16 cellular contexts compared by ENCODE assay signal in the genomic region with DNA sequence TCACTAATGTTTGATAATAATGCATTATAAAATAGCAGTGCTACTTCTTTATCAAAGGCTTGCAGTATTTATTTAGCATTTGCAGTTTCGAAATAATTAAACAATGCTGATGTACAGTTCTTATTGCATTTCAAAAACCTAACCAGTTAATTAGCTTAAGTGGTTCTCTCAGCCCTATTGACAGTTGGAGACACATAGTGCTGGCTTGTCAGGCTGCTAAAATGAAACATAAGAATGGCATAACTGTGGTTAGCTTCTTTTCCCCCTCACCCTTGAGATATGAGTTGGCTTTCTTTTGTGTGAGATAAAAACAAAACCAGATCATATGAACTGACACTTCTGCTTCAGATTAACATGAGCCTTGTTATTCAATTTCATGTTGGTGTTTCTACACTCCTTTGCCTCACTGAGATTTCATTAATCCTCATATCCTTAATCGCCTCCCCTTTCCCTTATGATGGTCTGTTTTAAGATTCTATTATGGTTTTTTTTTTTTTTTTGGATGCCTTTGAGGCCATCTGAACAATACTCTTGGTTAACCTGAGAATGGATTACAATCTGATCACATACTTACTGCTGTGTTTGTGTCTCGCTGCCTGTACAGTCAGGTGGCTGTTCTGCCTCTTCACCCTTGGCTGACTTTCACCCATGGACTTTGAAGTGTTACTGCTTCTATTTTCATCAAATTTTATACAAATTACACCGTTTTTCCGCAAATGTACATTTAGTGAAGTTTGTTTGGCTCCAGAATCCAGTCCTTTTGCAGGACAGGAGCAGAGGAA.
DNase-seq lines count a peak whose midpoint lies in the region; FAIRE-seq and TF ChIP-seq lines count a peak whose summit lies in the region.
"Had no signal": no experiment of that assay in that cellular context is flagged by ENCODE, and none has a peak within 500 bp of the region (broad histone marks: within the 10 kb centered on the region; RNA-seq: fewer than 3 reads in every experiment).

No MANE protein-coding gene starts in this region.

- H3K9me2 ChIP-seq in OCI-LY7 (ENCODE audit: insufficient read depth, low read length) = no peaks in the 10 kb centered on the region
- H3K9me2 ChIP-seq in PC-9 (ENCODE audit: insufficient read depth) = no peaks in the 10 kb centered on the region

- peak overlapping the region; percentile 35; the same call in 1 of the 2 replicates for H3K4me2 ChIP-seq in OCI-LY7 (ENCODE audit: low read length)
- no peak overlapping the region for H3K4me2 ChIP-seq in mesenchymal stem cell (ENCODE audit: low read length, poor library complexity, severe bottlenecking)
- H3K4me2 ChIP-seq in PC-9 = no peak overlapping the region
- H3K4me2 ChIP-seq: GM23338 had no signal

- H3K4ac ChIP-seq in mesenchymal stem cell (ENCODE audit: low read depth in 1 of 2, low read length in 2 of 2) = no peak overlapping the region

- H2BK15ac ChIP-seq in mesenchymal stem cell (ENCODE audit: low read depth, poor library complexity, severe bottlenecking) = no peak overlapping the region

- TF ChIP-seq CTCF in OCI-LY7 (conservative IDR thresholded peaks at IDR 0.05; ENCODE audit: low read length) = no peak
- TF ChIP-seq CTCF in PC-9 (conservative IDR thresholded peaks at IDR 0.05) = no peak

- H3K9ac ChIP-seq in mesenchymal stem cell (ENCODE audit: low read length) = no peak overlapping the region

- peaks cover 8% of the 10 kb centered on the region; the same call in 1 of the 2 replicates for H3F3A ChIP-seq in PC-9 (ENCODE audit: insufficient read depth, low read depth)

- BruUV-seq in OCI-LY7 (replicated peaks; lab: Mats Ljungman, UMichigan) (no TSS peak), PC-9 (replicated peaks; lab: Mats Ljungman, UMichigan) (no TSS peak)

- peaks cover 5% of the 10 kb centered on the region for H3K79me1 ChIP-seq in mesenchymal stem cell (replicated peaks; ENCODE audit: low read length, poor library complexity, severe bottlenecking)

- no peak overlapping the region for H3K14ac ChIP-seq in mesenchymal stem cell (ENCODE audit: low read length in 2 of 2)

- 94% methylated on average over 3 of the region's 5 CpGs for WGBS in mesenchymal stem cell

- H2AFZ ChIP-seq in OCI-LY7 (ENCODE audit: low read length) = no peak overlapping the region
- H2AFZ ChIP-seq in mesenchymal stem cell (ENCODE audit: low read depth, low read length) = no peak overlapping the region
- no peak overlapping the region for H2AFZ ChIP-seq in PC-9
- H2AFZ ChIP-seq: GM23338 had no signal

- H3K36me3 ChIP-seq in OCI-LY7 (ENCODE audit: insufficient read depth, low read length) (no peaks in the 10 kb centered on the region), mesenchymal stem cell (ENCODE audit: control insufficient read depth in 1 of 2, insufficient read depth in 2 of 2, low read depth in 1 of 2, low read length in 2 of 2) (no peaks in the 10 kb centered on the region), PC-9 (ENCODE audit: low read depth) (no peaks in the 10 kb centered on the region)
- H3K36me3 ChIP-seq: heart left ventricle, left ventricle myocardium inferior had no signal

- H4K8ac ChIP-seq in mesenchymal stem cell (ENCODE audit: low read length) = peak overlapping the region; percentile 13

- CTCF ChIA-PET in OCI-LY7 (lab: Charles Lee; ENCODE audit: unreplicated experiment) = no interaction called here
- CTCF ChIA-PET in PC-9 (lab: Charles Lee) = no interaction called here

- H2BK120ac ChIP-seq in mesenchymal stem cell (ENCODE audit: low read depth, low read length) = no peak overlapping the region

- H4K91ac ChIP-seq in mesenchymal stem cell (ENCODE audit: low read length) = no peak overlapping the region

- H3K79me2 ChIP-seq in OCI-LY7 (ENCODE audit: insufficient read depth, low read depth, low read length) = no peaks in the 10 kb centered on the region
- H3K79me2 ChIP-seq in PC-9 (ENCODE audit: low read depth) = no peaks in the 10 kb centered on the region

- H2BK5ac ChIP-seq in mesenchymal stem cell (ENCODE audit: low read depth, low read length, poor library complexity, severe bottlenecking) = no peak overlapping the region

- peak overlapping the region in 1 of 2 experiments; percentile 29 for H3K18ac ChIP-seq in mesenchymal stem cell (ENCODE audit: low read depth in 1 of 2, low read length in 2 of 2)

- H2BK12ac ChIP-seq in mesenchymal stem cell (ENCODE audit: low read length in 2 of 2) = peak overlapping the region; percentile 59 to 82

- no peak overlapping the region for H3K27ac ChIP-seq in OCI-LY7 (ENCODE audit: low read depth, low read length, poor library complexity, severe bottlenecking)
- H3K27ac ChIP-seq in mesenchymal stem cell (ENCODE audit: low read length, poor library complexity, severe bottlenecking) = no peak overlapping the region
- H3K27ac ChIP-seq in PC-9 = no peak overlapping the region
- H3K27ac ChIP-seq: 22Rv1, heart left ventricle, left ventricle myocardium inferior had no signal

- H3K27me3 ChIP-seq in mesenchymal stem cell (ENCODE audit: control insufficient read depth in 1 of 2, insufficient read depth in 1 of 2, low read length in 2 of 2) (no peaks in the 10 kb centered on the region), PC-9 (ENCODE audit: insufficient read depth, low read depth) (peaks cover 57% of the 10 kb centered on the region)

- H4K20me1 ChIP-seq in OCI-LY7 (ENCODE audit: insufficient read depth, low read length) (no peaks in the 10 kb centered on the region), PC-9 (ENCODE audit: insufficient read depth) (no peaks in the 10 kb centered on the region)

- H2AK5ac ChIP-seq in mesenchymal stem cell (ENCODE audit: low read length, severe bottlenecking) = no peak overlapping the region

- H3K9me3 ChIP-seq in OCI-LY7 (ENCODE audit: low read length) (no peaks in the 10 kb centered on the region), mesenchymal stem cell (ENCODE audit: control insufficient read depth, low read length) (no peaks in the 10 kb centered on the region), PC-9 (ENCODE audit: insufficient read depth, low read depth) (no peaks in the 10 kb centered on the region)
- H3K9me3 ChIP-seq: Caco-2, heart left ventricle, left ventricle myocardium inferior had no signal

- no peak overlapping the region for H3K4me3 ChIP-seq in OCI-LY7 (ENCODE audit: low read depth, low read length, poor library complexity, severe bottlenecking)
- H3K4me3 ChIP-seq in mesenchymal stem cell (ENCODE audit: insufficient read depth in 1 of 2, low read depth in 1 of 2, low read length in 2 of 2) = no peak overlapping the region
- no peak overlapping the region for H3K4me3 ChIP-seq in PC-9
- H3K4me3 ChIP-seq: GM23338, heart left ventricle, left ventricle myocardium inferior had no signal

- POLR2A ChIA-PET in OCI-LY7 (lab: Charles Lee) (interaction anchor here (0.7 kb wide), 1 partner anchor 614 kb away, joined by 6 read pairs; no protein-coding TSS in a partner anchor), PC-9 (lab: Charles Lee; ENCODE audit: unreplicated experiment) (no interaction called here)

- no peak for FAIRE-seq in GM19239 (lab: Jason Lieb, UNC)
- FAIRE-seq: small intestine had no signal

- H3K23ac ChIP-seq in mesenchymal stem cell (ENCODE audit: low read length in 2 of 2) = no peak overlapping the region

- DNase-seq in DMS 273 (lab: John Stamatoyannopoulos, UW; ENCODE audit: unreplicated experiment) (peak; percentile 25), DMS 273 treated with DMSO at 0.1 percent for 48 hours (lab: John Stamatoyannopoulos, UW) (no peak), NCI-H1092 (lab: John Stamatoyannopoulos, UW) (peak; percentile 16), OCI-LY7 (ENCODE audit: low spot score) (no peak), mesenchymal stem cell (peak; percentile 21), PC-9 (no peak), NCI-H2107 treated with DMSO at 0.1 percent for 48 hours (lab: John Stamatoyannopoulos, UW; ENCODE audit: unreplicated experiment) (no peak), GM19239 (ENCODE audit: insufficient read length, low spot score) (no peak)
- DNase-seq: activated T-cell treated with anti-CD3 and anti-CD28 coated beads, Interleukin-2, amount 50 U/mL, for 1 hour; Caco-2; heart left ventricle; left ventricle myocardium inferior; NCI-H2081 treated with DMSO at 0.1 percent for 48 hours; small intestine had no signal

- intact Hi-C loops in OCI-LY7 (cut with micrococcal nuclease; ENCODE audit: unreplicated experiment) = no loop called here
- intact Hi-C loops in PC-9 (cut with micrococcal nuclease; ENCODE audit: unreplicated experiment) = no loop called here

- H3K4me1 ChIP-seq in OCI-LY7 (ENCODE audit: insufficient read depth, low read length, poor library complexity, severe bottlenecking) (no peaks in the 10 kb centered on the region), mesenchymal stem cell (ENCODE audit: control insufficient read depth, insufficient read depth, low read depth, low read length) (no peaks in the 10 kb centered on the region), PC-9 (replicated peaks; ENCODE audit: insufficient read depth) (peaks cover 12% of the 10 kb centered on the region)
- H3K4me1 ChIP-seq: Caco-2 had no signal

Comparison
In these comparisons a context has a peak if more than half of its experiments do, and no peak if none do; other contexts are left out.
1. DNase-seq: peak in DMS 273 (single experiment), NCI-H1092 (single experiment) and mesenchymal stem cell (single experiment); none in DMS 273 treated with DMSO at 0.1 percent for 48 hours (single experiment), OCI-LY7 (single experiment), PC-9 (0 of 2), NCI-H2107 treated with DMSO at 0.1 percent for 48 hours (single experiment) and GM19239 (single experiment).